8 cellular contexts compared by ENCODE assay signal in genomic region chr5:142611154-142611553, GRCh38.
DNase-seq lines count a peak whose midpoint lies in the region; ATAC-seq and TF ChIP-seq lines count a peak whose summit lies in the region.

No MANE protein-coding gene starts in this region.

- no peak overlapping the region for H3K27ac Mint-ChIP-seq in activated CD8-positive, alpha-beta memory T cell treated with anti-CD3 and anti-CD28 coated beads, Interleukin-2, amount 10 ng/mL, durations not matched to agents 7 days and 5 days
- H3K27ac Mint-ChIP-seq in naive B cell: no peak overlapping the region

- H3K36me3 Mint-ChIP-seq in activated CD8-positive, alpha-beta memory T cell treated with anti-CD3 and anti-CD28 coated beads, Interleukin-2, amount 10 ng/mL, durations not matched to agents 7 days and 5 days: no peaks in the 10 kb centered on the region
- H3K36me3 Mint-ChIP-seq in naive B cell: no peaks in the 10 kb centered on the region

- H3K27me3 Mint-ChIP-seq in activated CD8-positive, alpha-beta memory T cell treated with anti-CD3 and anti-CD28 coated beads, Interleukin-2, amount 10 ng/mL, durations not matched to agents 7 days and 5 days: peaks cover 45% of the 10 kb centered on the region
- H3K27me3 Mint-ChIP-seq in naive B cell: peaks cover 10 to 37% (median 35%) of the 10 kb centered on the region in 3 donors

- no peaks in the 10 kb centered on the region for H3K4me1 Mint-ChIP-seq in activated CD8-positive, alpha-beta memory T cell treated with anti-CD3 and anti-CD28 coated beads, Interleukin-2, amount 10 ng/mL, durations not matched to agents 7 days and 5 days
- peaks cover 2 to 6% (median 3%) of the 10 kb centered on the region in 3 donors for H3K4me1 Mint-ChIP-seq in naive B cell

- peak; percentile 65 for DNase-seq in AG10803 (ENCODE audit: low read depth)
- DNase-seq in NOMO-1 treated with dmso at 0.1 percent for 144 hours (lab: John Stamatoyannopoulos, UW; ENCODE audit: unreplicated experiment): peak; percentile 10
- DNase-seq in activated CD8-positive, alpha-beta memory T cell treated with anti-CD3 and anti-CD28 coated beads, Interleukin-2, amount 10 ng/mL, durations not matched to agents 7 days and 5 days: peak; percentile 80
- peak; percentile 75 for DNase-seq in epidermal melanocyte (ENCODE audit: insufficient read length, low spot score)
- DNase-seq in naive B cell: peak; percentile 33
- peak; percentile 75 for DNase-seq in stimulated activated naive CD8-positive, alpha-beta T cell treated with anti-CD3 and anti-CD28 coated beads, Interleukin-15, Interleukin-2, amounts not matched to agents 100 U/mL and 50 U/mL, for 24 hours

- peak; percentile 100 for TF ChIP-seq CTCF in AG10803 (conservative IDR thresholded peaks at IDR 0.05; ENCODE audit: low read length)

- H3K4me3 Mint-ChIP-seq in activated CD8-positive, alpha-beta memory T cell treated with anti-CD3 and anti-CD28 coated beads, Interleukin-2, amount 10 ng/mL, durations not matched to agents 7 days and 5 days: no peak overlapping the region
- no peak overlapping the region for H3K4me3 Mint-ChIP-seq in naive B cell

- CTCF ChIA-PET in activated CD8-positive, alpha-beta memory T cell treated with anti-CD3 and anti-CD28 coated beads, Interleukin-2, amount 10 ng/mL, durations not matched to agents 7 days and 5 days (lab: Charles Lee): interaction anchor here (0.8 to 2.8 kb wide), 7 partner anchors 44 to 102 kb away, joined by 3 to 16 read pairs (median 5); no protein-coding TSS in a partner anchor

- ATAC-seq in GM18907 (IDR thresholded peaks at IDR 0.05; ENCODE audit: unreplicated experiment) (peak; percentile 91), HG03378 (IDR thresholded peaks at IDR 0.05; ENCODE audit: unreplicated experiment) (peak; percentile 85), naive B cell (ENCODE audit: low read depth in 2 of 2) (peak; percentile 56 to 77)
- peak; percentile 91 for ATAC-seq in activated CD8-positive, alpha-beta memory T cell treated with anti-CD3 and anti-CD28 coated beads, Interleukin-2, amount 10 ng/mL, durations not matched to agents 7 days and 5 days
- ATAC-seq in stimulated activated naive CD8-positive, alpha-beta T cell treated with anti-CD3 and anti-CD28 coated beads, Interleukin-15, Interleukin-2, amounts not matched to agents 100 U/mL and 50 U/mL, for 24 hours: peak; percentile 82

- no peak overlapping the region for H3K4me3 ChIP-seq in AG10803 (ENCODE audit: low read length)

- no peaks in the 10 kb centered on the region for H3K9me3 Mint-ChIP-seq in activated CD8-positive, alpha-beta memory T cell treated with anti-CD3 and anti-CD28 coated beads, Interleukin-2, amount 10 ng/mL, durations not matched to agents 7 days and 5 days (ENCODE audit: low read depth)
- H3K9me3 Mint-ChIP-seq in naive B cell: no peaks in the 10 kb centered on the region

Comparison
In these comparisons a context has a peak if more than half of its experiments do, and no peak if none do; other contexts are left out.
1. DNase-seq: peak in every context shown above with its lines; median percentile 80 in activated CD8-positive, alpha-beta memory T cell treated with anti-CD3 and anti-CD28 coated beads, Interleukin-2, amount 10 ng/mL, durations not matched to agents 7 days and 5 days; 75 in epidermal melanocyte; 75 in stimulated activated naive CD8-positive, alpha-beta T cell treated with anti-CD3 and anti-CD28 coated beads, Interleukin-15, Interleukin-2, amounts not matched to agents 100 U/mL and 50 U/mL, for 24 hours; 65 in AG10803; 33 in naive B cell; 10 in NOMO-1 treated with dmso at 0.1 percent for 144 hours.